Comparison of ENCODE assay signal across 9 cellular contexts in the genomic region with DNA sequence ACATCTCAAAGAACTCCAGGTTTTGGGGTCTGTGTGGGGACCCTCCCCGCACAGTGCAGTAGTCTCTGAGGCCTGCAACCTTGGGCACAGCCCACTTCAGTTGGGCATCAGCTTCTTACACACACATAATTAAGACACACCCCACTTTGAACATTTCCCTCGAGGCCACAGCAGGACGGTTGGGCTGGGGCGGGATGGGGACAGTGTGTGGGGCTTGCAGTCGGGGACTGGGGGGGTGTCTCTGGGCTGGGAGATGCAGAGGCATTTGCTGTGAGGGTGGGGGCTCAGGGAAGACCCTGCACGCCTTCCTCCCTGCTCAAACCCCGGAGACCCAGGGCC. TPM values are rescaled to one million over a fixed set of nuclear protein-coding genes. Genes with fewer than 3 reads are reported as not detected.
DNase-seq lines count a peak whose midpoint lies in the region; ATAC-seq and TF ChIP-seq lines count a peak whose summit lies in the region.
"Had no signal": no experiment of that assay in that cellular context is flagged by ENCODE, and none has a peak within 500 bp of the region (broad histone marks: within the 10 kb centered on the region; RNA-seq: fewer than 3 reads in every experiment).

No MANE protein-coding gene starts in this region.

- peaks cover 0 to 7% (median 0%) of the 10 kb centered on the region in 3 donors for H3K36me3 ChIP-seq in tibial nerve

- H3K4me1 Mint-ChIP-seq in activated naive CD8-positive, alpha-beta T cell (ENCODE audit: low read depth): peaks cover 38% of the 10 kb centered on the region

- 4 to 8% methylated on average over 7 of the region's 7 CpGs for WGBS in lower leg skin, 2 donors
- WGBS in tibial nerve, 2 donors: 35% methylated on average over 7 of the region's 7 CpGs

- H3K4me3 Mint-ChIP-seq in activated naive CD8-positive, alpha-beta T cell: peak overlapping the region; percentile 93

- H3K4me1 ChIP-seq in tibial nerve: peaks cover 0 to 83% (median 66%) of the 10 kb centered on the region in 4 donors

- peak overlapping the region in 1 of 2 donors; percentile 73 for H3K27ac Mint-ChIP-seq in activated naive CD4-positive, alpha-beta T cell treated with anti-CD3 and anti-CD28 coated beads, Interleukin-2, amount 50 U/mL, for 72 hours
- H3K27ac Mint-ChIP-seq in activated naive CD8-positive, alpha-beta T cell: peak overlapping the region; percentile 86

- intact Hi-C loops in lower leg skin (cut with DNase I; ENCODE audit: low total_unique reads): no loop called here

- H3K4me3 ChIP-seq in lower leg skin (ENCODE audit: low read depth, poor library complexity, severe bottlenecking) (peak overlapping the region; percentile 47), tibial nerve (peak overlapping the region; percentile 43 to 63 (median 52))

- ATAC-seq in activated naive CD4-positive, alpha-beta T cell treated with anti-CD3 and anti-CD28 coated beads, Interleukin-2, amount 50 U/mL, for 72 hours: no peak
- ATAC-seq in HG03039 (IDR thresholded peaks at IDR 0.05; ENCODE audit: unreplicated experiment) (no peak), HG03521 (IDR thresholded peaks at IDR 0.05; ENCODE audit: unreplicated experiment) (no peak)

- H3K9me3 ChIP-seq in tibial nerve: no peaks in the 10 kb centered on the region

- peak overlapping the region in 2 of 4 donors; percentile 65 to 71 for H3K27ac ChIP-seq in tibial nerve

- no peak for TF ChIP-seq CTCF in lower leg skin (IDR thresholded peaks at IDR 0.05)
- no peak for TF ChIP-seq CTCF in tibial nerve (IDR thresholded peaks at IDR 0.05)

- DNase-seq in activated naive CD4-positive, alpha-beta T cell treated with Interleukin-2 at 50 U/mL for 16 hours: peak; percentile 19
- DNase-seq in activated naive CD4-positive, alpha-beta T cell treated with anti-CD3 and anti-CD28 coated beads, Interleukin-2, amount 50 U/mL, for 72 hours (ENCODE audit: low spot score in 2 of 2): no peak
- no peak for DNase-seq in lower leg skin (ENCODE audit: low spot score in 2 of 2)
- DNase-seq in tibial nerve (ENCODE audit: low spot score in 2 of 2): no peak
- no peak for DNase-seq in T-helper 9 cell

- H3K36me3 Mint-ChIP-seq in activated naive CD4-positive, alpha-beta T cell treated with anti-CD3 and anti-CD28 coated beads, Interleukin-2, amount 50 U/mL, for 72 hours: peaks cover 0 to 6% of the 10 kb centered on the region in 2 donors
- peaks cover 2% of the 10 kb centered on the region for H3K36me3 Mint-ChIP-seq in activated naive CD8-positive, alpha-beta T cell

- no peaks in the 10 kb centered on the region for H3K27me3 Mint-ChIP-seq in activated naive CD8-positive, alpha-beta T cell

- no peak for TF ChIP-seq POLR2A in lower leg skin (IDR thresholded peaks at IDR 0.05)
- no peak for TF ChIP-seq POLR2A in tibial nerve (IDR thresholded peaks at IDR 0.05)

- H3K9me3 Mint-ChIP-seq in activated naive CD4-positive, alpha-beta T cell treated with anti-CD3 and anti-CD28 coated beads, Interleukin-2, amount 50 U/mL, for 72 hours: no peaks in the 10 kb centered on the region
- no peaks in the 10 kb centered on the region for H3K9me3 Mint-ChIP-seq in activated naive CD8-positive, alpha-beta T cell (ENCODE audit: low read depth)

- no peak for TF ChIP-seq EP300 in tibial nerve (IDR thresholded peaks at IDR 0.05)

- H3K27me3 ChIP-seq in tibial nerve: peaks cover 0 to 27% of the 10 kb centered on the region in 2 donors

RNA-seq across cellular contexts. Expression of a gene that starts 1.2 kb away (rescaled TPM):
- total RNA-seq in activated naive CD4-positive, alpha-beta T cell treated with anti-CD3 and anti-CD28 coated beads, Interleukin-2, amount 50 U/mL, for 72 hours: 10 to 100 TPM; 17.8 to 21.1 TPM
- total RNA-seq in lower leg skin (100 to 1,000 TPM; 104 to 169 (median 139) TPM), tibial nerve (10 to 100 TPM in 3 of 4 donors, 1 to 10 TPM in 1; 8.8 to 21.6 (median 11.3) TPM)

RNA-seq across cellular contexts. Expression of a gene that starts 34.5 kb away (rescaled TPM):
- total RNA-seq in activated naive CD4-positive, alpha-beta T cell treated with anti-CD3 and anti-CD28 coated beads, Interleukin-2, amount 50 U/mL, for 72 hours: 10 to 100 TPM; 26.5 to 37.5 TPM
- total RNA-seq in lower leg skin (10 to 100 TPM; 40.5 to 88.4 (median 60.6) TPM), tibial nerve (10 to 100 TPM; 38.0 to 72.9 (median 52.0) TPM)

RNA-seq across cellular contexts. Expression of a gene that starts 38.0 kb away (rescaled TPM):
- 1 to 10 TPM; 7.3 to 9.5 TPM for total RNA-seq in activated naive CD4-positive, alpha-beta T cell treated with anti-CD3 and anti-CD28 coated beads, Interleukin-2, amount 50 U/mL, for 72 hours
- total RNA-seq in lower leg skin (10 to 100 TPM; 10.5 to 18.6 (median 12.8) TPM), tibial nerve (10 to 100 TPM; 16.8 to 46.9 (median 26.9) TPM)

RNA-seq across cellular contexts. Expression of a gene that starts 44.6 kb away (rescaled TPM):
- not detected for total RNA-seq in activated naive CD4-positive, alpha-beta T cell treated with anti-CD3 and anti-CD28 coated beads, Interleukin-2, amount 50 U/mL, for 72 hours
- not detected for total RNA-seq in lower leg skin
- total RNA-seq in tibial nerve: not detected
- total RNA-seq: subcutaneous adipose tissue had no signal

Comparison
In these comparisons a context has a peak if more than half of its experiments do, and no peak if none do; other contexts are left out.
1. RNA of a gene that starts 1.2 kb away (total RNA-seq): 104 to 169 TPM in lower leg skin; 17.8 to 21.1 TPM in activated naive CD4-positive, alpha-beta T cell treated with anti-CD3 and anti-CD28 coated beads, Interleukin-2, amount 50 U/mL, for 72 hours and 8.8 to 21.6 TPM in tibial nerve; every median in the first group is over 4 times any median in the second.